Comparison of ENCODE assay signal across 11 cellular contexts in the genomic region with DNA sequence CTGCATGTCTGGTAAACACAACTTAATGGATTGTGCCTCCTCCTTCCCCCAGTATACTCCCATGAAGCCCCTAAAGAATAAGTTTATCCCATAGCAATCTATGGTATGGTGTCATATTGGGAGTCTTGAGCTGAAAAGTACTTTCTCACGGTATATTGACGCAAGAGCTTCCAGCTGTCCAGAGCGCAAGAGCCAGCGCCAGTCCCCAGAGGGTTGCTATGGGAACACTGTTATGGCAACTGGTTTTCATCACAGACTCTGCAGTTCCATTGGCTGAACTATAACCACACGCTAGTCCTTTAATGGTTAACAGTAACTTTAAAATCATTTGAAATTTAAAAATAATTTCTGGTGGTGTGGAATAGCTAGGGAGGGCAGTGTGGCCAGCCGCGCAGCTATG. TPM values are rescaled to one million over a fixed set of nuclear protein-coding genes. Genes with fewer than 3 reads are reported as not detected.
DNase-seq lines count a peak whose midpoint lies in the region; ATAC-seq and TF ChIP-seq lines count a peak whose summit lies in the region.
"Had no signal": no experiment of that assay in that cellular context is flagged by ENCODE, and none has a peak within 500 bp of the region (broad histone marks: within the 10 kb centered on the region; RNA-seq: fewer than 3 reads in every experiment).

No MANE protein-coding gene starts in this region.

- H3K9me3 ChIP-seq in parathyroid adenoma (ENCODE audit: control insufficient read depth, low read length), result no peaks in the 10 kb centered on the region

- H3K4me2 ChIP-seq in parathyroid adenoma (ENCODE audit: low read length), result no peak overlapping the region

- peak overlapping the region; percentile 59 for H3K27ac ChIP-seq in parathyroid adenoma

- no peak overlapping the region for H3K9ac ChIP-seq in parathyroid adenoma

- POLR2A ChIA-PET in WTC11 (lab: Charles Lee), result no interaction called here
- POLR2A ChIA-PET in naive thymus-derived CD8-positive, alpha-beta T cell (lab: Charles Lee), result no interaction called here

- H3K9me3 Mint-ChIP-seq in WTC11, result no peaks in the 10 kb centered on the region
- H3K9me3 Mint-ChIP-seq in glutamatergic neuron (ENCODE audit: unreplicated experiment), result peaks cover 4% of the 10 kb centered on the region
- H3K9me3 Mint-ChIP-seq in activated T-cell treated with anti-CD3 and anti-CD28 coated beads, Interleukin-2, amount 50 U/mL, for 4 hours, result no peaks in the 10 kb centered on the region
- peaks cover 0 to 2% (median 0%) of the 10 kb centered on the region in 9 donors for H3K9me3 Mint-ChIP-seq in naive thymus-derived CD8-positive, alpha-beta T cell

- no peak overlapping the region for H2AFZ ChIP-seq in parathyroid adenoma

- no peaks in the 10 kb centered on the region for H3K27me3 ChIP-seq in parathyroid adenoma (ENCODE audit: control insufficient read depth, insufficient read depth, low read length)

- H3K27ac Mint-ChIP-seq in WTC11 (peak overlapping the region; percentile 42; the same call in 1 of the 2 replicates), glutamatergic neuron (ENCODE audit: unreplicated experiment) (peak overlapping the region; percentile 95)
- peak overlapping the region in 1 of 10 donors; percentile 7 for H3K27ac Mint-ChIP-seq in naive thymus-derived CD8-positive, alpha-beta T cell
- H3K27ac Mint-ChIP-seq: stimulated activated naive CD8-positive, alpha-beta T cell treated with anti-CD3 and anti-CD28 coated beads, Interleukin-15, Interleukin-2, amounts not matched to agents 100 ng/mL and 50 ng/mL, for 24 hours had no signal

- H3K4me3 ChIP-seq in parathyroid adenoma (ENCODE audit: low read depth, low read length), result no peak overlapping the region

- H3K4me1 Mint-ChIP-seq in WTC11 (peaks cover 3% of the 10 kb centered on the region), glutamatergic neuron (ENCODE audit: low read depth, unreplicated experiment) (peaks cover 37% of the 10 kb centered on the region)
- H3K4me1 Mint-ChIP-seq in activated T-cell treated with anti-CD3 and anti-CD28 coated beads, Interleukin-2, amount 50 U/mL, for 4 hours (ENCODE audit: low read depth), result no peaks in the 10 kb centered on the region
- H3K4me1 Mint-ChIP-seq in naive thymus-derived CD8-positive, alpha-beta T cell, result peaks cover 0 to 2% (median 0%) of the 10 kb centered on the region in 4 donors

- no peaks in the 10 kb centered on the region for H3K4me1 ChIP-seq in parathyroid adenoma

- H3K27me3 Mint-ChIP-seq in WTC11 (ENCODE audit: low read depth) (no peaks in the 10 kb centered on the region), glutamatergic neuron (ENCODE audit: unreplicated experiment) (peaks cover 2% of the 10 kb centered on the region)
- H3K27me3 Mint-ChIP-seq in activated T-cell treated with anti-CD3 and anti-CD28 coated beads, Interleukin-2, amount 50 U/mL, for 4 hours (ENCODE audit: low read depth), result no peaks in the 10 kb centered on the region
- no peaks in the 10 kb centered on the region for H3K27me3 Mint-ChIP-seq in naive thymus-derived CD8-positive, alpha-beta T cell
- H3K27me3 Mint-ChIP-seq: stimulated activated naive CD8-positive, alpha-beta T cell treated with anti-CD3 and anti-CD28 coated beads, Interleukin-15, Interleukin-2, amounts not matched to agents 100 ng/mL and 50 ng/mL, for 24 hours had no signal

- no peaks in the 10 kb centered on the region for H3K79me2 ChIP-seq in parathyroid adenoma

- CTCF ChIA-PET in WTC11 (lab: Charles Lee), result interaction anchor here (0.5 to 1.2 kb wide), 4 partner anchors 12 to 543 kb away, joined by 3 read pairs; no protein-coding TSS in a partner anchor

- H3K4me3 Mint-ChIP-seq in WTC11 (no peak overlapping the region), glutamatergic neuron (ENCODE audit: unreplicated experiment) (peak overlapping the region; percentile 65)
- no peak overlapping the region for H3K4me3 Mint-ChIP-seq in activated T-cell treated with anti-CD3 and anti-CD28 coated beads, Interleukin-2, amount 50 U/mL, for 4 hours
- no peak overlapping the region for H3K4me3 Mint-ChIP-seq in naive thymus-derived CD8-positive, alpha-beta T cell
- H3K4me3 Mint-ChIP-seq: stimulated activated naive CD8-positive, alpha-beta T cell treated with anti-CD3 and anti-CD28 coated beads, Interleukin-15, Interleukin-2, amounts not matched to agents 100 ng/mL and 50 ng/mL, for 24 hours had no signal

- ATAC-seq in WTC11, result peak; percentile 24; the same call in 1 of the 2 replicates
- ATAC-seq in activated T-cell treated with anti-CD3 and anti-CD28 coated beads, Interleukin-2, amount 50 U/mL, for 4 hours, result no peak
- no peak for ATAC-seq in GM19351 (IDR thresholded peaks at IDR 0.05; ENCODE audit: unreplicated experiment)
- ATAC-seq in naive thymus-derived CD8-positive, alpha-beta T cell, result no peak

- DNase-seq in AG20443 (ENCODE audit: low spot score) (peak; percentile 63), WTC11 (ENCODE audit: low spot score) (no peak), glutamatergic neuron (peak; percentile 68), activated gamma-delta T cell treated with Interleukin-2 at 50 U/mL for 16 hours (no peak)
- no peak for DNase-seq in activated T-cell treated with anti-CD3 and anti-CD28 coated beads, Interleukin-2, amount 50 U/mL, for 4 hours
- no peak for DNase-seq in naive thymus-derived CD8-positive, alpha-beta T cell
- DNase-seq: NCI-H1092 treated with DMSO at 0.1 percent for 48 hours, SHP77 had no signal

- H3K36me3 Mint-ChIP-seq in WTC11 (peaks cover under 1% of the 10 kb centered on the region; the same call in 1 of the 2 replicates), glutamatergic neuron (ENCODE audit: unreplicated experiment) (peaks cover 4% of the 10 kb centered on the region)
- peaks cover 66% of the 10 kb centered on the region for H3K36me3 Mint-ChIP-seq in activated T-cell treated with anti-CD3 and anti-CD28 coated beads, Interleukin-2, amount 50 U/mL, for 4 hours (ENCODE audit: insufficient read depth)
- H3K36me3 Mint-ChIP-seq in naive thymus-derived CD8-positive, alpha-beta T cell, result peaks cover 14 to 82% (median 46%) of the 10 kb centered on the region in 3 donors

- TF ChIP-seq CTCF in WTC11 (IDR thresholded peaks at IDR 0.05) (no peak), glutamatergic neuron (IDR thresholded peaks at IDR 0.05; ENCODE audit: partially characterized antibody, unreplicated experiment) (no peak), parathyroid adenoma (IDR thresholded peaks at IDR 0.05) (no peak)

- H3K36me3 ChIP-seq in parathyroid adenoma (ENCODE audit: control insufficient read depth, insufficient read depth, low read length), result no peaks in the 10 kb centered on the region

TF ChIP-seq in WTC11, 78 proteins besides CTCF, POLR2A, EP300 and RAD21:
- TF ChIP-seq ZNF396 (CRISPR knock-in tag; IDR thresholded peaks at IDR 0.05; ENCODE audit: borderline replicate concordance), result no peak
- no peak for TF ChIP-seq FOXJ3 (CRISPR knock-in tag; IDR thresholded peaks at IDR 0.05; ENCODE audit: borderline replicate concordance)
- TF ChIP-seq JUN (CRISPR knock-in tag; IDR thresholded peaks at IDR 0.05), result no peak
- TF ChIP-seq, protein P1, sequence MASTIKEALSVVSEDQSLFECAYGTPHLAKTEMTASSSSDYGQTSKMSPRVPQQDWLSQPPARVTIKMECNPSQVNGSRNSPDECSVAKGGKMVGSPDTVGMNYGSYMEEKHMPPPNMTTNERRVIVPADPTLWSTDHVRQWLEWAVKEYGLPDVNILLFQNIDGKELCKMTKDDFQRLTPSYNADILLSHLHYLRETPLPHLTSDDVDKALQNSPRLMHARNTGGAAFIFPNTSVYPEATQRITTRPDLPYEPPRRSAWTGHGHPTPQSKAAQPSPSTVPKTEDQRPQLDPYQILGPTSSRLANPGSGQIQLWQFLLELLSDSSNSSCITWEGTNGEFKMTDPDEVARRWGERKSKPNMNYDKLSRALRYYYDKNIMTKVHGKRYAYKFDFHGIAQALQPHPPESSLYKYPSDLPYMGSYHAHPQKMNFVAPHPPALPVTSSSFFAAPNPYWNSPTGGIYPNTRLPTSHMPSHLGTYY (CRISPR knock-in tag; IDR thresholded peaks at IDR 0.05), result no peak
- no peak for TF ChIP-seq NFYB (CRISPR knock-in tag; conservative IDR thresholded peaks at IDR 0.05; ENCODE audit: low read depth)
- TF ChIP-seq, protein P2, sequence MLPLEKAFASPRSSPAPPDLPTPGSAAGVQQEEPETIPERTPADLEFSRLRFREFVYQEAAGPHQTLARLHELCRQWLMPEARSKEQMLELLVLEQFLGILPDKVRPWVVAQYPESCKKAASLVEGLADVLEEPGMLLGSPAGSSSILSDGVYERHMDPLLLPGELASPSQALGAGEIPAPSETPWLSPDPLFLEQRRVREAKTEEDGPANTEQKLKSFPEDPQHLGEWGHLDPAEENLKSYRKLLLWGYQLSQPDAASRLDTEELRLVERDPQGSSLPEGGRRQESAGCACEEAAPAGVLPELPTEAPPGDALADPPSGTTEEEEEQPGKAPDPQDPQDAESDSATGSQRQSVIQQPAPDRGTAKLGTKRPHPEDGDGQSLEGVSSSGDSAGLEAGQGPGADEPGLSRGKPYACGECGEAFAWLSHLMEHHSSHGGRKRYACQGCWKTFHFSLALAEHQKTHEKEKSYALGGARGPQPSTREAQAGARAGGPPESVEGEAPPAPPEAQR (CRISPR knock-in tag; IDR thresholded peaks at IDR 0.05), result no peak
- TF ChIP-seq, protein P3, sequence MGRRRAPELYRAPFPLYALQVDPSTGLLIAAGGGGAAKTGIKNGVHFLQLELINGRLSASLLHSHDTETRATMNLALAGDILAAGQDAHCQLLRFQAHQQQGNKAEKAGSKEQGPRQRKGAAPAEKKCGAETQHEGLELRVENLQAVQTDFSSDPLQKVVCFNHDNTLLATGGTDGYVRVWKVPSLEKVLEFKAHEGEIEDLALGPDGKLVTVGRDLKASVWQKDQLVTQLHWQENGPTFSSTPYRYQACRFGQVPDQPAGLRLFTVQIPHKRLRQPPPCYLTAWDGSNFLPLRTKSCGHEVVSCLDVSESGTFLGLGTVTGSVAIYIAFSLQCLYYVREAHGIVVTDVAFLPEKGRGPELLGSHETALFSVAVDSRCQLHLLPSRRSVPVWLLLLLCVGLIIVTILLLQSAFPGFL (CRISPR knock-in tag; IDR thresholded peaks at IDR 0.05; ENCODE audit: borderline replicate concordance), result no peak
- no peak for TF ChIP-seq ZNF416 (CRISPR knock-in tag; IDR thresholded peaks at IDR 0.05)
- no peak for TF ChIP-seq TEAD4 (CRISPR knock-in tag; IDR thresholded peaks at IDR 0.05)

RNA-seq across cellular contexts. Expression of a gene that starts 46.9 kb away (rescaled TPM):
- 11.5 to 13.4 TPM (median 11.8 TPM) in 3 replicates for total RNA-seq in WTC11 (2021)
- total RNA-seq in glutamatergic neuron (ENCODE audit: unreplicated experiment), result 24.7 TPM
- total RNA-seq in activated T-cell treated with anti-CD3 and anti-CD28 coated beads, Interleukin-2, amount 50 U/mL, for 4 hours, result 10 to 100 TPM; 24.5 to 26.9 (median 24.5) TPM
- 10 to 100 TPM; 31.9 to 33.9 TPM for total RNA-seq in naive thymus-derived CD8-positive, alpha-beta T cell
- polyA plus RNA-seq in naive thymus-derived CD8-positive, alpha-beta T cell, result 10 to 100 TPM; 38.1 to 41.5 (median 40.9) TPM

Comparison
In these comparisons a context has a peak if more than half of its experiments do, and no peak if none do; other contexts are left out.
1. DNase-seq: peak in AG20443 (single experiment) and glutamatergic neuron (single experiment); none in WTC11 (single experiment), activated gamma-delta T cell treated with Interleukin-2 at 50 U/mL for 16 hours (single experiment), activated T-cell treated with anti-CD3 and anti-CD28 coated beads, Interleukin-2, amount 50 U/mL, for 4 hours (single experiment) and naive thymus-derived CD8-positive, alpha-beta T cell (0 of 10).